1 cellular context compared by ENCODE assay signal in the genomic region with DNA sequence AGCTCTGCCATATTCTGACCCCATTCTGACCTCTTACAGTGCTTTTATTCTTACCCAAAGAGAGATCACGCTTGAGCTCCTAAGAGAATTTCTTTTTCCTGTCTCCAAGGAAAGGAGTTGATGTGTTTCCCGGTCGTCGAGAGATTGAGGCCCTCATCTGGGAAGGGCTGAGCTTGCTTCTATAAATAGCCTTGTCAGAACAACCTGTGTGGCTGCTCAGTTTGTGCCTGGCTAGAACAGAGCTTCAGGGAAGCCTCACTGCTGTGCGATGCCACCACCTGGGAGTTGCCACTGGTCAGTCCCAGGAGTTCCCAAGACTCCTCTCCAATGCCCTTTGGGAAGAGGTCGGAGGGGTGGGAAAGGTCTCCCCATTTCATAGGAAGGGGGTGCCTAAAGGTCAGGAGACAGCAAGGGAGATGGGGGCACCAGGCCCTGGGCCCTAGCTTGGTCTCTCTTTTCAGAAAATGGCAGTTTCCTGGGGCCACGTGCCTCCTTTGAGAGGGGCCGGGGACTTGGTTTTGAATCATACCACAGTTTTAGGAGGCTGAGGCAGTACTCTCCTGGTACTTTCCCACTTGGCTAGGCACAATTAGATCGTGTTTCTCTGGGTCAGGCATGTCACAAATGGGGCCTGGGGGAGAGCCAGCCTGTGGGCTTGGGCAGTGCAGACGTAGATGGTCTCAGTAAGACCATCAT.
TF ChIP-seq lines count a peak whose summit lies in the region.

No MANE protein-coding gene starts in this region.

TF ChIP-seq in GM12878, 131 proteins besides CTCF, POLR2A, EP300 and RAD21:
- TF ChIP-seq, protein P1, sequence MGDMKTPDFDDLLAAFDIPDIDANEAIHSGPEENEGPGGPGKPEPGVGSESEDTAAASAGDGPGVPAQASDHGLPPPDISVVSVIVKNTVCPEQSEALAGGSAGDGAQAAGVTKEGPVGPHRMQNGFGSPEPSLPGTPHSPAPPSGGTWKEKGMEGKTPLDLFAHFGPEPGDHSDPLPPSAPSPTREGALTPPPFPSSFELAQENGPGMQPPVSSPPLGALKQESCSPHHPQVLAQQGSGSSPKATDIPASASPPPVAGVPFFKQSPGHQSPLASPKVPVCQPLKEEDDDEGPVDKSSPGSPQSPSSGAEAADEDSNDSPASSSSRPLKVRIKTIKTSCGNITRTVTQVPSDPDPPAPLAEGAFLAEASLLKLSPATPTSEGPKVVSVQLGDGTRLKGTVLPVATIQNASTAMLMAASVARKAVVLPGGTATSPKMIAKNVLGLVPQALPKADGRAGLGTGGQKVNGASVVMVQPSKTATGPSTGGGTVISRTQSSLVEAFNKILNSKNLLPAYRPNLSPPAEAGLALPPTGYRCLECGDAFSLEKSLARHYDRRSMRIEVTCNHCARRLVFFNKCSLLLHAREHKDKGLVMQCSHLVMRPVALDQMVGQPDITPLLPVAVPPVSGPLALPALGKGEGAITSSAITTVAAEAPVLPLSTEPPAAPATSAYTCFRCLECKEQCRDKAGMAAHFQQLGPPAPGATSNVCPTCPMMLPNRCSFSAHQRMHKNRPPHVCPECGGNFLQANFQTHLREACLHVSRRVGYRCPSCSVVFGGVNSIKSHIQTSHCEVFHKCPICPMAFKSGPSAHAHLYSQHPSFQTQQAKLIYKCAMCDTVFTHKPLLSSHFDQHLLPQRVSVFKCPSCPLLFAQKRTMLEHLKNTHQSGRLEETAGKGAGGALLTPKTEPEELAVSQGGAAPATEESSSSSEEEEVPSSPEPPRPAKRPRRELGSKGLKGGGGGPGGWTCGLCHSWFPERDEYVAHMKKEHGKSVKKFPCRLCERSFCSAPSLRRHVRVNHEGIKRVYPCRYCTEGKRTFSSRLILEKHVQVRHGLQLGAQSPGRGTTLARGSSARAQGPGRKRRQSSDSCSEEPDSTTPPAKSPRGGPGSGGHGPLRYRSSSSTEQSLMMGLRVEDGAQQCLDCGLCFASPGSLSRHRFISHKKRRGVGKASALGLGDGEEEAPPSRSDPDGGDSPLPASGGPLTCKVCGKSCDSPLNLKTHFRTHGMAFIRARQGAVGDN (IDR thresholded peaks at IDR 0.05): peak; percentile 94
- TF ChIP-seq, protein P2, sequence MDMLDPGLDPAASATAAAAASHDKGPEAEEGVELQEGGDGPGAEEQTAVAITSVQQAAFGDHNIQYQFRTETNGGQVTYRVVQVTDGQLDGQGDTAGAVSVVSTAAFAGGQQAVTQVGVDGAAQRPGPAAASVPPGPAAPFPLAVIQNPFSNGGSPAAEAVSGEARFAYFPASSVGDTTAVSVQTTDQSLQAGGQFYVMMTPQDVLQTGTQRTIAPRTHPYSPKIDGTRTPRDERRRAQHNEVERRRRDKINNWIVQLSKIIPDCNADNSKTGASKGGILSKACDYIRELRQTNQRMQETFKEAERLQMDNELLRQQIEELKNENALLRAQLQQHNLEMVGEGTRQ (IDR thresholded peaks at IDR 0.05; ENCODE audit: borderline replicate concordance, low read depth, low read length): peak; percentile 22; the same call in 1 of the 2 replicates
- TF ChIP-seq, protein P3, sequence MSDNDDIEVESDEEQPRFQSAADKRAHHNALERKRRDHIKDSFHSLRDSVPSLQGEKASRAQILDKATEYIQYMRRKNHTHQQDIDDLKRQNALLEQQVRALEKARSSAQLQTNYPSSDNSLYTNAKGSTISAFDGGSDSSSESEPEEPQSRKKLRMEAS (IDR thresholded peaks at IDR 0.05; ENCODE audit: low read depth, low read length): peak; percentile 32; the same call in 1 of the 2 replicates
- TF ChIP-seq ZNF207 (IDR thresholded peaks at IDR 0.05; ENCODE audit: borderline replicate concordance): no peak
- TF ChIP-seq POLR2AphosphoS2 (IDR thresholded peaks at IDR 0.05; ENCODE audit: low read depth, low read length): no peak
- TF ChIP-seq, protein P4, sequence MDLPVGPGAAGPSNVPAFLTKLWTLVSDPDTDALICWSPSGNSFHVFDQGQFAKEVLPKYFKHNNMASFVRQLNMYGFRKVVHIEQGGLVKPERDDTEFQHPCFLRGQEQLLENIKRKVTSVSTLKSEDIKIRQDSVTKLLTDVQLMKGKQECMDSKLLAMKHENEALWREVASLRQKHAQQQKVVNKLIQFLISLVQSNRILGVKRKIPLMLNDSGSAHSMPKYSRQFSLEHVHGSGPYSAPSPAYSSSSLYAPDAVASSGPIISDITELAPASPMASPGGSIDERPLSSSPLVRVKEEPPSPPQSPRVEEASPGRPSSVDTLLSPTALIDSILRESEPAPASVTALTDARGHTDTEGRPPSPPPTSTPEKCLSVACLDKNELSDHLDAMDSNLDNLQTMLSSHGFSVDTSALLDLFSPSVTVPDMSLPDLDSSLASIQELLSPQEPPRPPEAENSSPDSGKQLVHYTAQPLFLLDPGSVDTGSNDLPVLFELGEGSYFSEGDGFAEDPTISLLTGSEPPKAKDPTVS (IDR thresholded peaks at IDR 0.05; ENCODE audit: low read depth, low read length): no peak
- TF ChIP-seq CBFB (IDR thresholded peaks at IDR 0.05; ENCODE audit: low read depth): no peak
- TF ChIP-seq IKZF1 (conservative IDR thresholded peaks at IDR 0.05): 0 out of 2 replicates have a peak, but pooled peaks have one; percentile 14
- TF ChIP-seq BHLHE40 (IDR thresholded peaks at IDR 0.05; ENCODE audit: borderline replicate concordance in 1 of 2, low read depth in 2 of 2, low read length in 1 of 2): peak; percentile 59 to 62; a peak in 3 of 4 replicates
- TF ChIP-seq YY1 (IDR thresholded peaks at IDR 0.05; ENCODE audit: low read depth, low read length): peak; percentile 66
- TF ChIP-seq RAD51 (IDR thresholded peaks at IDR 0.05): peak; percentile 66; the same call in 1 of the 2 replicates
- peak; percentile 32; the same call in 1 of the 2 replicates for TF ChIP-seq EED (IDR thresholded peaks at IDR 0.05; ENCODE audit: low read depth)
- peak; percentile 5 for TF ChIP-seq MEF2B (IDR thresholded peaks at IDR 0.05; ENCODE audit: partially characterized antibody, poor library complexity, severe bottlenecking)
- TF ChIP-seq, protein P5, sequence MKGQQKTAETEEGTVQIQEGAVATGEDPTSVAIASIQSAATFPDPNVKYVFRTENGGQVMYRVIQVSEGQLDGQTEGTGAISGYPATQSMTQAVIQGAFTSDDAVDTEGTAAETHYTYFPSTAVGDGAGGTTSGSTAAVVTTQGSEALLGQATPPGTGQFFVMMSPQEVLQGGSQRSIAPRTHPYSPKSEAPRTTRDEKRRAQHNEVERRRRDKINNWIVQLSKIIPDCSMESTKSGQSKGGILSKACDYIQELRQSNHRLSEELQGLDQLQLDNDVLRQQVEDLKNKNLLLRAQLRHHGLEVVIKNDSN (IDR thresholded peaks at IDR 0.05; ENCODE audit: borderline replicate concordance, extremely low read length, insufficient read depth, low read depth, low read length): peak; percentile 18
